In genomic region chr17:19397556-19398041, GRCh38 we compare ENCODE assay signal across 10 cellular contexts. TPM values are rescaled to one million over a fixed set of nuclear protein-coding genes. Genes with fewer than 3 reads are reported as not detected.
DNase-seq lines count a peak whose midpoint lies in the region; TF ChIP-seq lines count a peak whose summit lies in the region.
"Had no signal": no experiment of that assay in that cellular context is flagged by ENCODE, and none has a peak within 500 bp of the region (broad histone marks: within the 10 kb centered on the region; RNA-seq: fewer than 3 reads in every experiment).

No MANE protein-coding gene starts in this region.

- H3K27me3 ChIP-seq in ascending aorta: no peaks in the 10 kb centered on the region
- no peaks in the 10 kb centered on the region for H3K27me3 ChIP-seq in skeletal muscle tissue (ENCODE audit: control insufficient read depth in 3 of 3, insufficient read depth in 3 of 3, low read length in 3 of 3)

- H3K4me1 ChIP-seq in ascending aorta (peaks cover 8 to 26% of the 10 kb centered on the region in 2 donors), skeletal muscle tissue (ENCODE audit: control insufficient read depth in 3 of 3, insufficient read depth in 3 of 3, low read length in 3 of 3) (peaks cover under 1 to 14% (median 12%) of the 10 kb centered on the region in 3 donors)

- H3K9me3 ChIP-seq in ascending aorta: no peaks in the 10 kb centered on the region
- no peaks in the 10 kb centered on the region for H3K9me3 ChIP-seq in skeletal muscle tissue (ENCODE audit: control insufficient read depth in 3 of 3, low read length in 3 of 3)

- intact Hi-C loops in ascending aorta (cut with DNase I): loop anchor here (1.0 kb wide), 1 partner anchor 19 kb away; the partner anchor contains the start of gene MAPK7

- H3K4me3 ChIP-seq in ascending aorta (no peak overlapping the region), skeletal muscle tissue (ENCODE audit: low read length in 3 of 3) (no peak overlapping the region)

- H3K36me3 ChIP-seq in ascending aorta (no peaks in the 10 kb centered on the region), skeletal muscle tissue (ENCODE audit: control insufficient read depth in 3 of 3, insufficient read depth in 3 of 3, low read length in 3 of 3) (no peaks in the 10 kb centered on the region)

- H3K27ac ChIP-seq in ascending aorta (peak overlapping the region; percentile 86 to 88), skeletal muscle tissue (ENCODE audit: low read depth, low read length) (peak overlapping the region; percentile 51)
- H3K27ac ChIP-seq: C4-2B had no signal

- TF ChIP-seq CTCF in GM20000 (IDR thresholded peaks at IDR 0.05; ENCODE audit: extremely low read depth, missing control alignments) (peak; percentile 30), ascending aorta (IDR thresholded peaks at IDR 0.05) (no peak)

- DNase-seq in GM20000 (ENCODE audit: low spot score) (no peak), ascending aorta (ENCODE audit: low spot score in 2 of 2) (no peak), iPS DF 19.7 (ENCODE audit: low read depth, low spot score) (peak; percentile 74), NCI-H1105 treated with DMSO at 0.1 percent for 48 hours (lab: John Stamatoyannopoulos, UW) (no peak), cerebellum (ENCODE audit: low spot score) (no peak), C1 segment of cervical spinal cord (lab: John Stamatoyannopoulos, UW) (no peak), SK-N-DZ (ENCODE audit: low spot score) (no peak)
- DNase-seq: activated B cell treated with CpG ODN at 0.5 μM for 24 hours had no signal

- H3K9ac ChIP-seq in skeletal muscle tissue (ENCODE audit: low read depth in 1 of 3, low read length in 3 of 3): no peak overlapping the region

RNA-seq across cellular contexts. Expression of gene MFAP4, which starts 10.6 kb away (rescaled TPM):
- total RNA-seq in ascending aorta (280 TPM), skeletal muscle tissue (29.2 TPM), cerebellum (2.7 TPM)
- polyA plus RNA-seq in SK-N-DZ (2014; cell fraction: cytosol; rRNA removed): 17.9 and 18.6 TPM in 2 replicates
- 7.8 and 11.7 TPM in 2 replicates for polyA plus RNA-seq in SK-N-DZ (2014; cell fraction: nucleus; rRNA removed)
- total RNA-seq: activated B cell treated with CpG ODN at 0.5 μM for 24 hours had no signal

RNA-seq across cellular contexts. Expression of gene RNF112, which starts 13.4 kb away (rescaled TPM):
- 0.53 TPM for total RNA-seq in ascending aorta
- 2.1 TPM for total RNA-seq in skeletal muscle tissue
- total RNA-seq in cerebellum: 16.9 TPM
- 11.7 and 18.9 TPM in 2 replicates for polyA plus RNA-seq in SK-N-DZ (2014; cell fraction: cytosol; rRNA removed)
- 74.2 and 97.1 TPM in 2 replicates for polyA plus RNA-seq in SK-N-DZ (2014; cell fraction: nucleus; rRNA removed)

RNA-seq across cellular contexts. Expression of gene MAPK7, which starts 19.3 kb away (rescaled TPM):
- 146 TPM for total RNA-seq in ascending aorta
- 7.8 TPM for total RNA-seq in skeletal muscle tissue
- 19.2 TPM for total RNA-seq in cerebellum
- 12.4 and 25.4 TPM in 2 replicates for polyA plus RNA-seq in SK-N-DZ (2014; cell fraction: cytosol; rRNA removed)
- 16.0 and 39.5 TPM in 2 replicates for polyA plus RNA-seq in SK-N-DZ (2014; cell fraction: nucleus; rRNA removed)

RNA-seq across cellular contexts. Expression of gene B9D1, which starts 35.1 kb away (rescaled TPM):
- total RNA-seq in ascending aorta (49.1 TPM), skeletal muscle tissue (3.1 TPM), cerebellum (13.8 TPM)
- 23.1 and 46.3 TPM in 2 replicates for polyA plus RNA-seq in SK-N-DZ (2014; cell fraction: cytosol; rRNA removed)
- 50.2 and 66.7 TPM in 2 replicates for polyA plus RNA-seq in SK-N-DZ (2014; cell fraction: nucleus; rRNA removed)
